In the genomic region with DNA sequence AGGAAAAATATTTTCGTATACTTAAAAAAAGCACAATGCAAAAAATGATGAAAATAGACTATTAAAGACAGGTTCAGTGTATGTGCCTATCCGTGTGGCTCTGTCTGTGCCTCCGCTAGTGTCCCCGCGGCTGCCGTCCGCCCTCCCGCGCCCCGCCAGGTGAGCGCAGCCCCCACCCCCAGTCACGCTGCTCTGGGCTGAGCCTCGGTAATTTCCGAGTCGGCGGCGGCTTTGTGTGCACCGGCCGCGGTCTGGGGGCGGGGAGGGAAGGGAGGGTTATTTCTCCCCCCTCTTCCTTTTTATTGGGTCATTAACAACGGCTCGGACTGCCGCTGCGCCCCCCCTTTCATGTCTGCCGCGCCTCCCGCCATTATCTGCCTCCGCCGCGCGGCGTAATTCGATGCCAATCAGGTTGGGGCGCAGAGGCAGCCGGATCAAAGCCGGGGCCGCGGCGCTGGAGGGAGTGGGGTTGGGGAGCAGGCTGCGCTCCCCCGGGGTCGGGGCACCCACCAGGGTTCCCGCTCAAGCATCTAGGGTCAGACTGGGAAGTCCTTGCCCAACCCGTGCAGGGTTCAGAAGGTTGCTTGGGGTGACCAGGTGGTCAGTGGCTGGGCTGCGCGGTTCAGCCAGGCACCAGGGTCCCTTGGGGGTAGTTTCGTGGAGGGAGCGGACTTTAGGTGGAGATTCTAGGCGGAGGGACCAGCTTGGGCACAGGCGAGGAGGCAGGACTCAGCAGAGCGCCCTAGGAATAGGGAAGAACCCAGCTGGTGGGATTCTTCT, we compare ENCODE assay signal across 1 cellular context.
A peak's percentile ranks its signal among the peaks of the same experiment; 100 is the strongest.
TF ChIP-seq lines count a peak whose summit lies in the region.

No MANE protein-coding gene starts in this region.

TF ChIP-seq in HepG2, 621 proteins besides CTCF, POLR2A, EP300 and RAD21 (continued from another document and continues in another):
- TF ChIP-seq, protein P1, sequence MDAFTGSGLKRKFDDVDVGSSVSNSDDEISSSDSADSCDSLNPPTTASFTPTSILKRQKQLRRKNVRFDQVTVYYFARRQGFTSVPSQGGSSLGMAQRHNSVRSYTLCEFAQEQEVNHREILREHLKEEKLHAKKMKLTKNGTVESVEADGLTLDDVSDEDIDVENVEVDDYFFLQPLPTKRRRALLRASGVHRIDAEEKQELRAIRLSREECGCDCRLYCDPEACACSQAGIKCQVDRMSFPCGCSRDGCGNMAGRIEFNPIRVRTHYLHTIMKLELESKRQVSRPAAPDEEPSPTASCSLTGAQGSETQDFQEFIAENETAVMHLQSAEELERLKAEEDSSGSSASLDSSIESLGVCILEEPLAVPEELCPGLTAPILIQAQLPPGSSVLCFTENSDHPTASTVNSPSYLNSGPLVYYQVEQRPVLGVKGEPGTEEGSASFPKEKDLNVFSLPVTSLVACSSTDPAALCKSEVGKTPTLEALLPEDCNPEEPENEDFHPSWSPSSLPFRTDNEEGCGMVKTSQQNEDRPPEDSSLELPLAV (CRISPR knock-in tag; conservative IDR thresholded peaks at IDR 0.05; ENCODE audit: low read depth) = no peak
- TF ChIP-seq, protein P2, sequence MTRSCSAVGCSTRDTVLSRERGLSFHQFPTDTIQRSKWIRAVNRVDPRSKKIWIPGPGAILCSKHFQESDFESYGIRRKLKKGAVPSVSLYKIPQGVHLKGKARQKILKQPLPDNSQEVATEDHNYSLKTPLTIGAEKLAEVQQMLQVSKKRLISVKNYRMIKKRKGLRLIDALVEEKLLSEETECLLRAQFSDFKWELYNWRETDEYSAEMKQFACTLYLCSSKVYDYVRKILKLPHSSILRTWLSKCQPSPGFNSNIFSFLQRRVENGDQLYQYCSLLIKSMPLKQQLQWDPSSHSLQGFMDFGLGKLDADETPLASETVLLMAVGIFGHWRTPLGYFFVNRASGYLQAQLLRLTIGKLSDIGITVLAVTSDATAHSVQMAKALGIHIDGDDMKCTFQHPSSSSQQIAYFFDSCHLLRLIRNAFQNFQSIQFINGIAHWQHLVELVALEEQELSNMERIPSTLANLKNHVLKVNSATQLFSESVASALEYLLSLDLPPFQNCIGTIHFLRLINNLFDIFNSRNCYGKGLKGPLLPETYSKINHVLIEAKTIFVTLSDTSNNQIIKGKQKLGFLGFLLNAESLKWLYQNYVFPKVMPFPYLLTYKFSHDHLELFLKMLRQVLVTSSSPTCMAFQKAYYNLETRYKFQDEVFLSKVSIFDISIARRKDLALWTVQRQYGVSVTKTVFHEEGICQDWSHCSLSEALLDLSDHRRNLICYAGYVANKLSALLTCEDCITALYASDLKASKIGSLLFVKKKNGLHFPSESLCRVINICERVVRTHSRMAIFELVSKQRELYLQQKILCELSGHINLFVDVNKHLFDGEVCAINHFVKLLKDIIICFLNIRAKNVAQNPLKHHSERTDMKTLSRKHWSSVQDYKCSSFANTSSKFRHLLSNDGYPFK (CRISPR knock-in tag; IDR thresholded peaks at IDR 0.05; ENCODE audit: borderline replicate concordance) = 0 out of 2 replicates have a peak, but pooled peaks have one; percentile 17
- TF ChIP-seq, protein P3, sequence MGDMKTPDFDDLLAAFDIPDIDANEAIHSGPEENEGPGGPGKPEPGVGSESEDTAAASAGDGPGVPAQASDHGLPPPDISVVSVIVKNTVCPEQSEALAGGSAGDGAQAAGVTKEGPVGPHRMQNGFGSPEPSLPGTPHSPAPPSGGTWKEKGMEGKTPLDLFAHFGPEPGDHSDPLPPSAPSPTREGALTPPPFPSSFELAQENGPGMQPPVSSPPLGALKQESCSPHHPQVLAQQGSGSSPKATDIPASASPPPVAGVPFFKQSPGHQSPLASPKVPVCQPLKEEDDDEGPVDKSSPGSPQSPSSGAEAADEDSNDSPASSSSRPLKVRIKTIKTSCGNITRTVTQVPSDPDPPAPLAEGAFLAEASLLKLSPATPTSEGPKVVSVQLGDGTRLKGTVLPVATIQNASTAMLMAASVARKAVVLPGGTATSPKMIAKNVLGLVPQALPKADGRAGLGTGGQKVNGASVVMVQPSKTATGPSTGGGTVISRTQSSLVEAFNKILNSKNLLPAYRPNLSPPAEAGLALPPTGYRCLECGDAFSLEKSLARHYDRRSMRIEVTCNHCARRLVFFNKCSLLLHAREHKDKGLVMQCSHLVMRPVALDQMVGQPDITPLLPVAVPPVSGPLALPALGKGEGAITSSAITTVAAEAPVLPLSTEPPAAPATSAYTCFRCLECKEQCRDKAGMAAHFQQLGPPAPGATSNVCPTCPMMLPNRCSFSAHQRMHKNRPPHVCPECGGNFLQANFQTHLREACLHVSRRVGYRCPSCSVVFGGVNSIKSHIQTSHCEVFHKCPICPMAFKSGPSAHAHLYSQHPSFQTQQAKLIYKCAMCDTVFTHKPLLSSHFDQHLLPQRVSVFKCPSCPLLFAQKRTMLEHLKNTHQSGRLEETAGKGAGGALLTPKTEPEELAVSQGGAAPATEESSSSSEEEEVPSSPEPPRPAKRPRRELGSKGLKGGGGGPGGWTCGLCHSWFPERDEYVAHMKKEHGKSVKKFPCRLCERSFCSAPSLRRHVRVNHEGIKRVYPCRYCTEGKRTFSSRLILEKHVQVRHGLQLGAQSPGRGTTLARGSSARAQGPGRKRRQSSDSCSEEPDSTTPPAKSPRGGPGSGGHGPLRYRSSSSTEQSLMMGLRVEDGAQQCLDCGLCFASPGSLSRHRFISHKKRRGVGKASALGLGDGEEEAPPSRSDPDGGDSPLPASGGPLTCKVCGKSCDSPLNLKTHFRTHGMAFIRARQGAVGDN (CRISPR knock-in tag; IDR thresholded peaks at IDR 0.05) = peak; percentile 79
- TF ChIP-seq SIX4 (CRISPR knock-in tag; IDR thresholded peaks at IDR 0.05) (peak; percentile 86), CHD4 (IDR thresholded peaks at IDR 0.05; ENCODE audit: borderline replicate concordance, low read length) (0 out of 2 replicates have a peak, but pooled peaks have one; percentile 45), PCBP1 (IDR thresholded peaks at IDR 0.05; ENCODE audit: borderline replicate concordance, low read depth, low read length) (0 out of 2 replicates have a peak, but pooled peaks have one; percentile 59), ARNT2 (CRISPR knock-in tag; IDR thresholded peaks at IDR 0.05; ENCODE audit: low read depth) (no peak), ZC3H4 (CRISPR knock-in tag; IDR thresholded peaks at IDR 0.05; ENCODE audit: borderline replicate concordance) (no peak), JDP2 (CRISPR knock-in tag; IDR thresholded peaks at IDR 0.05; ENCODE audit: borderline replicate concordance) (no peak), SIN3B (IDR thresholded peaks at IDR 0.05; ENCODE audit: low read length) (no peak), ZBTB7B (CRISPR knock-in tag; IDR thresholded peaks at IDR 0.05) (peak; percentile 61; the same call in 1 of the 2 replicates), RBFOX2 (IDR thresholded peaks at IDR 0.05; ENCODE audit: low read depth, low read length) (no peak), MYNN (CRISPR knock-in tag; IDR thresholded peaks at IDR 0.05; ENCODE audit: low read depth) (no peak), KMT2B (CRISPR knock-in tag; IDR thresholded peaks at IDR 0.05) (no peak), THAP11 (CRISPR knock-in tag; IDR thresholded peaks at IDR 0.05) (no peak), SOX5 (CRISPR knock-in tag; IDR thresholded peaks at IDR 0.05; ENCODE audit: borderline replicate concordance) (peak; percentile 27; the same call in 1 of the 2 replicates), ASH2L (IDR thresholded peaks at IDR 0.05; ENCODE audit: insufficient read length, low read depth, low read length) (peak; percentile 44), SKI (IDR thresholded peaks at IDR 0.05; ENCODE audit: partially characterized antibody) (peak; percentile 22), BORCS8-MEF2B (CRISPR knock-in tag; IDR thresholded peaks at IDR 0.05) (peak; percentile 35; the same call in 1 of the 2 replicates), TARDBP (CRISPR knock-in tag; IDR thresholded peaks at IDR 0.05) (peak; percentile 35; the same call in 1 of the 2 replicates), NONO (IDR thresholded peaks at IDR 0.05) (no peak), NONO (CRISPR knock-in tag; conservative IDR thresholded peaks at IDR 0.05) (no peak), ZNF3 (CRISPR knock-in tag; IDR thresholded peaks at IDR 0.05) (no peak), MEIS1 (CRISPR knock-in tag; IDR thresholded peaks at IDR 0.05; ENCODE audit: borderline replicate concordance) (0 out of 2 replicates have a peak, but pooled peaks have one; percentile 22), ZNF557 (CRISPR knock-in tag; IDR thresholded peaks at IDR 0.05) (no peak), ZNF230 (CRISPR knock-in tag; IDR thresholded peaks at IDR 0.05) (no peak), SIX1 (CRISPR knock-in tag; IDR thresholded peaks at IDR 0.05; ENCODE audit: borderline replicate concordance) (peak; percentile 70; the same call in 1 of the 2 replicates), KLF16 (CRISPR knock-in tag; IDR thresholded peaks at IDR 0.05) (peak in 1 of 2 experiments; percentile 29; a peak in 1 of 4 replicates), ZFX (CRISPR knock-in tag; IDR thresholded peaks at IDR 0.05; ENCODE audit: low read depth) (0 out of 2 replicates have a peak, but pooled peaks have one; percentile 17), ZNF543 (CRISPR knock-in tag; IDR thresholded peaks at IDR 0.05) (peak; percentile 59; the same call in 1 of the 2 replicates), TSC22D2 (CRISPR knock-in tag; IDR thresholded peaks at IDR 0.05; ENCODE audit: borderline replicate concordance) (no peak), POLR2AphosphoS5 (IDR thresholded peaks at IDR 0.05; ENCODE audit: low read depth, low read length) (no peak), SMC3 (IDR thresholded peaks at IDR 0.05; ENCODE audit: low read length) (no peak)
- TF ChIP-seq, protein P4, sequence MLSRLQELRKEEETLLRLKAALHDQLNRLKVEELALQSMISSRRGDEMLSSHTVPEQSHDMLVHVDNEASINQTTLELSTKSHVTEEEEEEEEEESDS (CRISPR knock-in tag; IDR thresholded peaks at IDR 0.05; ENCODE audit: borderline replicate concordance) = peak; percentile 45; the same call in 1 of the 2 replicates
- TF ChIP-seq, protein P5, sequence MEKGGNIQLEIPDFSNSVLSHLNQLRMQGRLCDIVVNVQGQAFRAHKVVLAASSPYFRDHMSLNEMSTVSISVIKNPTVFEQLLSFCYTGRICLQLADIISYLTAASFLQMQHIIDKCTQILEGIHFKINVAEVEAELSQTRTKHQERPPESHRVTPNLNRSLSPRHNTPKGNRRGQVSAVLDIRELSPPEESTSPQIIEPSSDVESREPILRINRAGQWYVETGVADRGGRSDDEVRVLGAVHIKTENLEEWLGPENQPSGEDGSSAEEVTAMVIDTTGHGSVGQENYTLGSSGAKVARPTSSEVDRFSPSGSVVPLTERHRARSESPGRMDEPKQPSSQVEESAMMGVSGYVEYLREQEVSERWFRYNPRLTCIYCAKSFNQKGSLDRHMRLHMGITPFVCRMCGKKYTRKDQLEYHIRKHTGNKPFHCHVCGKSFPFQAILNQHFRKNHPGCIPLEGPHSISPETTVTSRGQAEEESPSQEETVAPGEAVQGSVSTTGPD (CRISPR knock-in tag; IDR thresholded peaks at IDR 0.05) = no peak
- TF ChIP-seq, protein P6, sequence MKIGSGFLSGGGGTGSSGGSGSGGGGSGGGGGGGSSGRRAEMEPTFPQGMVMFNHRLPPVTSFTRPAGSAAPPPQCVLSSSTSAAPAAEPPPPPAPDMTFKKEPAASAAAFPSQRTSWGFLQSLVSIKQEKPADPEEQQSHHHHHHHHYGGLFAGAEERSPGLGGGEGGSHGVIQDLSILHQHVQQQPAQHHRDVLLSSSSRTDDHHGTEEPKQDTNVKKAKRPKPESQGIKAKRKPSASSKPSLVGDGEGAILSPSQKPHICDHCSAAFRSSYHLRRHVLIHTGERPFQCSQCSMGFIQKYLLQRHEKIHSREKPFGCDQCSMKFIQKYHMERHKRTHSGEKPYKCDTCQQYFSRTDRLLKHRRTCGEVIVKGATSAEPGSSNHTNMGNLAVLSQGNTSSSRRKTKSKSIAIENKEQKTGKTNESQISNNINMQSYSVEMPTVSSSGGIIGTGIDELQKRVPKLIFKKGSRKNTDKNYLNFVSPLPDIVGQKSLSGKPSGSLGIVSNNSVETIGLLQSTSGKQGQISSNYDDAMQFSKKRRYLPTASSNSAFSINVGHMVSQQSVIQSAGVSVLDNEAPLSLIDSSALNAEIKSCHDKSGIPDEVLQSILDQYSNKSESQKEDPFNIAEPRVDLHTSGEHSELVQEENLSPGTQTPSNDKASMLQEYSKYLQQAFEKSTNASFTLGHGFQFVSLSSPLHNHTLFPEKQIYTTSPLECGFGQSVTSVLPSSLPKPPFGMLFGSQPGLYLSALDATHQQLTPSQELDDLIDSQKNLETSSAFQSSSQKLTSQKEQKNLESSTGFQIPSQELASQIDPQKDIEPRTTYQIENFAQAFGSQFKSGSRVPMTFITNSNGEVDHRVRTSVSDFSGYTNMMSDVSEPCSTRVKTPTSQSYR (CRISPR knock-in tag; IDR thresholded peaks at IDR 0.05; ENCODE audit: borderline replicate concordance) = peak; percentile 53; the same call in 1 of the 2 replicates
- TF ChIP-seq, protein P7, sequence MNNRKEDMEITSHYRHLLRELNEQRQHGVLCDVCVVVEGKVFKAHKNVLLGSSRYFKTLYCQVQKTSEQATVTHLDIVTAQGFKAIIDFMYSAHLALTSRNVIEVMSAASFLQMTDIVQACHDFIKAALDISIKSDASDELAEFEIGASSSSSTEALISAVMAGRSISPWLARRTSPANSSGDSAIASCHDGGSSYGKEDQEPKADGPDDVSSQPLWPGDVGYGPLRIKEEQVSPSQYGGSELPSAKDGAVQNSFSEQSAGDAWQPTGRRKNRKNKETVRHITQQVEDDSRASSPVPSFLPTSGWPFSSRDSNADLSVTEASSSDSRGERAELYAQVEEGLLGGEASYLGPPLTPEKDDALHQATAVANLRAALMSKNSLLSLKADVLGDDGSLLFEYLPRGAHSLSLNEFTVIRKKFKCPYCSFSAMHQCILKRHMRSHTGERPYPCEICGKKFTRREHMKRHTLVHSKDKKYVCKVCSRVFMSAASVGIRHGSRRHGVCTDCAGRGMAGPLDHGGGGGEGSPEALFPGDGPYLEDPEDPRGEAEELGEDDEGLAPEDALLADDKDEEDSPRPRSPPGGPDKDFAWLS (CRISPR knock-in tag; IDR thresholded peaks at IDR 0.05; ENCODE audit: borderline replicate concordance) = 0 out of 2 replicates have a peak, but pooled peaks have one; percentile 36
- TF ChIP-seq, protein P8, sequence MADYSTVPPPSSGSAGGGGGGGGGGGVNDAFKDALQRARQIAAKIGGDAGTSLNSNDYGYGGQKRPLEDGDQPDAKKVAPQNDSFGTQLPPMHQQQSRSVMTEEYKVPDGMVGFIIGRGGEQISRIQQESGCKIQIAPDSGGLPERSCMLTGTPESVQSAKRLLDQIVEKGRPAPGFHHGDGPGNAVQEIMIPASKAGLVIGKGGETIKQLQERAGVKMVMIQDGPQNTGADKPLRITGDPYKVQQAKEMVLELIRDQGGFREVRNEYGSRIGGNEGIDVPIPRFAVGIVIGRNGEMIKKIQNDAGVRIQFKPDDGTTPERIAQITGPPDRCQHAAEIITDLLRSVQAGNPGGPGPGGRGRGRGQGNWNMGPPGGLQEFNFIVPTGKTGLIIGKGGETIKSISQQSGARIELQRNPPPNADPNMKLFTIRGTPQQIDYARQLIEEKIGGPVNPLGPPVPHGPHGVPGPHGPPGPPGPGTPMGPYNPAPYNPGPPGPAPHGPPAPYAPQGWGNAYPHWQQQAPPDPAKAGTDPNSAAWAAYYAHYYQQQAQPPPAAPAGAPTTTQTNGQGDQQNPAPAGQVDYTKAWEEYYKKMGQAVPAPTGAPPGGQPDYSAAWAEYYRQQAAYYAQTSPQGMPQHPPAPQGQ (CRISPR knock-in tag; IDR thresholded peaks at IDR 0.05; ENCODE audit: borderline replicate concordance) = no peak
